In the genomic region with DNA sequence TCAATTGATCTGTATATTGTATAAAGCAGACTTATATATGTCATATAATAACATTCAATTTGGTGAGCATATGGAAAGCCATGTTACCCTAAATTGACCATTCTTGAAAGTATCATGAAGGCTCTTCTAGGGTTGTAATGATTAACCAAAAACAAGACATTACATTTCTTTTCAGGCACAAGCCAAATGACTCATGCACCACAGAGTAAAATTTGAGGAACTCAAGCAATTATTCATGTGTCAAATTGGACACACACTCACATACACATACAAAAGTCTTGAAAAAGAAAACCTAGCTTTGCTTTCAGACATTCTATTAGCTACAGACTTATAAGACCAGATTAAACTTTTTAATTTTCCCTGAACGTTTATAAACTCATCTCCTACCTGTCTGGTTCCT, we compare ENCODE assay signal across 14 cellular contexts.
DNase-seq lines count a peak whose midpoint lies in the region; ATAC-seq and TF ChIP-seq lines count a peak whose summit lies in the region.
"Had no signal": no experiment of that assay in that cellular context is flagged by ENCODE, and none has a peak within 500 bp of the region (broad histone marks: within the 10 kb centered on the region; RNA-seq: fewer than 3 reads in every experiment).

No MANE protein-coding gene starts in this region.

- no peak for TF ChIP-seq CTCF in astrocyte of the cerebellum (IDR thresholded peaks at IDR 0.05; ENCODE audit: low read depth, low read length, missing control alignments)
- no peak for TF ChIP-seq CTCF in osteoblast (IDR thresholded peaks at IDR 0.05; ENCODE audit: extremely low read depth, low read depth, low read length)

- no peaks in the 10 kb centered on the region for H3K27me3 ChIP-seq in osteoblast (ENCODE audit: insufficient read depth, low read length)

- in situ Hi-C loops in astrocyte of the cerebellum (cut with HindIII; ENCODE audit: low sequenced_read_pairs) = no loop called here

- H3K36me3 ChIP-seq in osteoblast (ENCODE audit: insufficient read depth, low read length) = no peaks in the 10 kb centered on the region

- no peak overlapping the region for H3K4me2 ChIP-seq in osteoblast (ENCODE audit: insufficient read depth, low read length)

- H3K4me3 ChIP-seq in astrocyte of the cerebellum (ENCODE audit: low read depth, low read length) (no peak overlapping the region), osteoblast (ENCODE audit: insufficient read depth, low read length) (no peak overlapping the region)
- H3K4me3 ChIP-seq: lung had no signal

- H3K79me2 ChIP-seq in osteoblast (ENCODE audit: insufficient read depth, low read length) = no peaks in the 10 kb centered on the region

- no peaks in the 10 kb centered on the region for H4K20me1 ChIP-seq in osteoblast (ENCODE audit: insufficient read depth, low read length)

- ATAC-seq in GM19395 (IDR thresholded peaks at IDR 0.05; ENCODE audit: unreplicated experiment) (peak; percentile 53), HG03460 (IDR thresholded peaks at IDR 0.05; ENCODE audit: unreplicated experiment) (peak; percentile 66), GM18868 (IDR thresholded peaks at IDR 0.05; ENCODE audit: unreplicated experiment) (no peak)
- ATAC-seq: activated CD8-positive, alpha-beta T cell treated with anti-CD3 and anti-CD28 coated beads, Interleukin-2, amount 10 ng/mL, durations not matched to agents 7 days and 5 days; stimulated activated memory B cell treated with anti-CD40 and anti-IgM and Interleukin-4, amounts not matched to agents 10 μg/mL and 1 μg/mL and 100 μg/mL, for 72 hours had no signal

- H2AFZ ChIP-seq in osteoblast (ENCODE audit: low read length) = no peak overlapping the region

- no peaks in the 10 kb centered on the region for H3K9me3 ChIP-seq in osteoblast (ENCODE audit: low read depth, low read length)

- H3K4me1 ChIP-seq in osteoblast (ENCODE audit: insufficient read depth, low read length) = peaks cover 22% of the 10 kb centered on the region

- peak overlapping the region; percentile 54 for H3K27ac ChIP-seq in osteoblast (ENCODE audit: low read depth, low read length)

- DNase-seq in astrocyte of the cerebellum (ENCODE audit: low read depth) (peak; percentile 42), osteoblast (ENCODE audit: insufficient read length, low spot score, missing footprints) (no peak)
- DNase-seq in activated naive CD4-positive, alpha-beta T cell treated with anti-CD3 and anti-CD28 coated beads, Interleukin-2, amount 50 U/mL, for 16 hours = no peak
- DNase-seq in stimulated activated CD4-positive, alpha-beta T cell treated with anti-CD3 and anti-CD28 coated beads, Interleukin-1b, Interleukin-23, amount 100 ng/mL, for 48 hours = no peak
- DNase-seq: activated CD8-positive, alpha-beta T cell treated with anti-CD3 and anti-CD28 coated beads, Interleukin-2, amount 10 ng/mL, durations not matched to agents 7 days and 5 days; activated naive CD4-positive, alpha-beta T cell treated with anti-CD3 and anti-CD28 coated beads for 36 hours; CD8-positive, alpha-beta memory T cell; NCI-H2029 treated with DMSO at 0.1 percent for 48 hours; occipital lobe had no signal
